Comparison of ENCODE assay signal across 8 cellular contexts in the genomic region with DNA sequence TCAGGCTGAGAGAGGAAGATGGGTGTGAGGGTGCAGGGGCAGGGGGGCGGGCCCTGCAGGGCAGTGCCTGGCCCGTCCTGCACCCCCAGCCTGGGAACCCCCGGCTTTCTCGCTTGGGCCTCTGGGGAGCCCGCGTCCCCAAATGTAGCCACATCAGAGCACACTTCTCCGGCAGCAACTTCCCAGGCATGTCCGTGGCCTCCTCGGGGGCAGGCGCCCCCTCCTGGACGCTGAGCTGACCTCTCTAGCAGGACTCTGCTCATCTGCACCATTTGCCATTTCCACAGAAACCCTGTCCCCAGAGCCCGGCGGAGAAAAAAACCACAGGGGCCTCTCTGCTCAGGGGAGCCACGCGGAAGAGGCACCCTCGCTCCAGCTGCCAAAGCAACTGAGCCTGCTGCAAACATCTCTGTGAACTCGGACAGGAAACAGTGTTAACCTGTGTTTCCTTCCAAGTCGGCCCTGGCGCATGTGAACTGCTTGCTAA.
DNase-seq lines count a peak whose midpoint lies in the region; ATAC-seq and TF ChIP-seq lines count a peak whose summit lies in the region.

No MANE protein-coding gene starts in this region.

- H3K9me2 ChIP-seq in GM23338 (ENCODE audit: insufficient read depth), result no peaks in the 10 kb centered on the region
- no peaks in the 10 kb centered on the region for H3K9me2 ChIP-seq in PC-3 (replicated peaks; ENCODE audit: low read length)

- H3K27ac ChIP-seq in GM23338 (ENCODE audit: low read depth) (peak overlapping the region; percentile 53; the same call in 1 of the 2 replicates), PC-3 (ENCODE audit: low read length) (no peak overlapping the region), brain microvascular endothelial cell (no peak overlapping the region)

- H3K79me2 ChIP-seq in GM23338 (replicated peaks; ENCODE audit: insufficient read depth), result peaks cover 13% of the 10 kb centered on the region
- H3K79me2 ChIP-seq in PC-3 (ENCODE audit: low read length), result no peaks in the 10 kb centered on the region

- intact Hi-C loops in PC-3 (cut with micrococcal nuclease), result no loop called here

- H3K27me3 ChIP-seq in GM06990 (replicated peaks; ENCODE audit: control insufficient read depth, insufficient read depth, low read length), result no peaks in the 10 kb centered on the region
- H3K27me3 ChIP-seq in GM23338 (ENCODE audit: insufficient read depth), result no peaks in the 10 kb centered on the region
- H3K27me3 ChIP-seq in PC-3 (ENCODE audit: low read length), result no peaks in the 10 kb centered on the region
- H3K27me3 ChIP-seq in brain microvascular endothelial cell (replicated peaks), result no peaks in the 10 kb centered on the region

- H3K27ac Mint-ChIP-seq in GM23338 (no peak overlapping the region), naive B cell (peak overlapping the region; percentile 44 to 87 (median 81))

- H3K4me1 ChIP-seq in GM23338 (ENCODE audit: insufficient read depth) (no peaks in the 10 kb centered on the region), PC-3 (ENCODE audit: insufficient read depth, low read length) (no peaks in the 10 kb centered on the region)

- H3K4me1 Mint-ChIP-seq in GM23338 (peaks cover 18% of the 10 kb centered on the region), naive B cell (peaks cover 40 to 60% (median 58%) of the 10 kb centered on the region in 3 donors)

- H3K9me3 Mint-ChIP-seq in GM23338 (no peaks in the 10 kb centered on the region; the same call in 2 of the 3 replicates), naive B cell (no peaks in the 10 kb centered on the region)

- H3K4me3 Mint-ChIP-seq in GM23338 (no peak overlapping the region), naive B cell (peak overlapping the region; percentile 25 to 90 (median 75))

- H4K20me1 ChIP-seq in GM23338 (replicated peaks; ENCODE audit: insufficient read depth), result no peaks in the 10 kb centered on the region; the same call in 1 of the 2 replicates
- no peaks in the 10 kb centered on the region for H4K20me1 ChIP-seq in PC-3 (ENCODE audit: low read length)

- no peak overlapping the region for H3K4me2 ChIP-seq in GM23338
- H3K4me2 ChIP-seq in PC-3 (ENCODE audit: low read length), result no peak overlapping the region

- H2AFZ ChIP-seq in GM23338 (no peak overlapping the region), PC-3 (ENCODE audit: low read length) (no peak overlapping the region)

- no peak overlapping the region for H3K9ac ChIP-seq in PC-3 (ENCODE audit: low read length)

- H3F3A ChIP-seq in GM23338 (replicated peaks; ENCODE audit: low read depth) (peaks cover 7% of the 10 kb centered on the region; the same call in 1 of the 2 replicates), PC-3 (ENCODE audit: low read length, unreplicated experiment) (no peaks in the 10 kb centered on the region)

- TF ChIP-seq CTCF in GM06990 (IDR thresholded peaks at IDR 0.05; ENCODE audit: insufficient read depth, low read length, poor library complexity, severe bottlenecking) (peak; percentile 86), GM23338 (conservative IDR thresholded peaks at IDR 0.05; ENCODE audit: low read depth in 2 of 2) (peak; percentile 67 to 75), PC-3 (conservative IDR thresholded peaks at IDR 0.05; ENCODE audit: low read depth, low read length) (peak; percentile 51), brain microvascular endothelial cell (IDR thresholded peaks at IDR 0.05; ENCODE audit: low read depth, low read length, missing control alignments) (peak; percentile 80)

- BruUV-seq in PC-3 (replicated peaks; lab: Mats Ljungman, UMichigan), result no TSS peak

- H3K9me3 ChIP-seq in PC-3 (ENCODE audit: low read length), result no peaks in the 10 kb centered on the region

- in situ Hi-C loops in brain microvascular endothelial cell (cut with HindIII; ENCODE audit: low pct_ligation_motif_present, low sequenced_read_pairs), result no loop called here

- no peak overlapping the region for H3K4me3 ChIP-seq in GM06990 (replicated peaks; ENCODE audit: low read depth, low read length)
- no peak overlapping the region for H3K4me3 ChIP-seq in GM23338
- H3K4me3 ChIP-seq in PC-3 (ENCODE audit: low read length), result no peak overlapping the region
- H3K4me3 ChIP-seq in brain microvascular endothelial cell (ENCODE audit: low read depth, low read length), result no peak overlapping the region

- peak; percentile 87 for DNase-seq in GM06990 (ENCODE audit: extremely low read depth, insufficient read length)
- peak; percentile 83 for DNase-seq in GM23338 (ENCODE audit: low spot score)
- DNase-seq in PC-3, result no peak
- DNase-seq in brain microvascular endothelial cell, result peak; percentile 16
- peak; percentile 33 for DNase-seq in naive B cell
- DNase-seq in hippocampal formation (lab: John Stamatoyannopoulos, UW), result no peak
- no peak for DNase-seq in NCI-H1105 treated with DMSO at 0.1 percent for 48 hours (lab: John Stamatoyannopoulos, UW)

- peak; percentile 76 for ATAC-seq in GM23338
- ATAC-seq in PC-3, result no peak; the same call in 1 of the 2 replicates
- peak; percentile 44 to 48 for ATAC-seq in naive B cell (ENCODE audit: low read depth in 2 of 2)
- no peak for ATAC-seq in HG03469 (IDR thresholded peaks at IDR 0.05; ENCODE audit: unreplicated experiment)

- H3K27me3 Mint-ChIP-seq in GM23338 (ENCODE audit: insufficient read depth, low read depth, poor library complexity) (peaks cover 8% of the 10 kb centered on the region), naive B cell (no peaks in the 10 kb centered on the region)

- CTCF ChIA-PET in PC-3 (lab: Charles Lee), result interaction anchor here (1.0 kb wide), 1 partner anchor 398 kb away, joined by 3 read pairs; no protein-coding TSS in a partner anchor

- H3K36me3 ChIP-seq in GM06990 (ENCODE audit: control insufficient read depth, insufficient read depth, low read length), result peaks cover 10% of the 10 kb centered on the region
- H3K36me3 ChIP-seq in GM23338 (ENCODE audit: insufficient read depth), result no peaks in the 10 kb centered on the region
- H3K36me3 ChIP-seq in PC-3 (ENCODE audit: low read depth, low read length), result no peaks in the 10 kb centered on the region; the same call in 1 of the 2 replicates
- H3K36me3 ChIP-seq in brain microvascular endothelial cell (replicated peaks), result peaks cover 4% of the 10 kb centered on the region

- POLR2A ChIA-PET in PC-3 (lab: Charles Lee; ENCODE audit: unreplicated experiment), result no interaction called here

- H3K36me3 Mint-ChIP-seq in GM23338 (ENCODE audit: low read depth) (peaks cover 52% of the 10 kb centered on the region), naive B cell (no peaks in the 10 kb centered on the region)

TF ChIP-seq in GM23338, 12 proteins besides CTCF, POLR2A, EP300 and RAD21 (continues in another document):
- TF ChIP-seq ZNF114 (CRISPR knock-in tag; IDR thresholded peaks at IDR 0.05) (no peak), STAT1 (IDR thresholded peaks at IDR 0.05; ENCODE audit: unreplicated experiment) (no peak), ETS1 (IDR thresholded peaks at IDR 0.05) (no peak), JUNB (IDR thresholded peaks at IDR 0.05; ENCODE audit: unreplicated experiment) (no peak), NANOG (IDR thresholded peaks at IDR 0.05; ENCODE audit: borderline replicate concordance) (no peak), EZH2phosphoT487 (IDR thresholded peaks at IDR 0.05; ENCODE audit: unreplicated experiment) (no peak), REST (IDR thresholded peaks at IDR 0.05; ENCODE audit: unreplicated experiment) (no peak), ZNF331 (CRISPR knock-in tag; IDR thresholded peaks at IDR 0.05; ENCODE audit: low read depth) (no peak)

Comparison
In these comparisons a context has a peak if more than half of its experiments do, and no peak if none do; other contexts are left out.
1. DNase-seq: peak in GM06990 (single experiment), GM23338 (single experiment), brain microvascular endothelial cell (single experiment) and naive B cell (single experiment); none in PC-3 (single experiment), hippocampal formation (0 of 2) and NCI-H1105 treated with DMSO at 0.1 percent for 48 hours (single experiment).
2. ATAC-seq: peak in GM23338 (single experiment) and naive B cell (2 of 2); none in PC-3 (single experiment) and HG03469 (single experiment).
3. Peak in every context shown above with its lines, with median percentiles within 50 percentile points of each other: CTCF ChIP-seq.